ENCODE assay signal across 21 cellular contexts in genomic region chr2:4518596-4518995, GRCh38.
DNase-seq lines count a peak whose midpoint lies in the region; ATAC-seq and TF ChIP-seq lines count a peak whose summit lies in the region.
"Had no signal": no experiment of that assay in that cellular context is flagged by ENCODE, and none has a peak within 500 bp of the region (broad histone marks: within the 10 kb centered on the region; RNA-seq: fewer than 3 reads in every experiment).

No MANE protein-coding gene starts in this region.

- no peaks in the 10 kb centered on the region for H3K27me3 Mint-ChIP-seq in activated naive CD4-positive, alpha-beta T cell treated with anti-CD3 and anti-CD28 coated beads, Interleukin-2, amount 10 ng/mL, durations not matched to agents 7 days and 5 days
- H3K27me3 Mint-ChIP-seq in activated naive CD4-positive, alpha-beta T cell treated with anti-CD3 and anti-CD28 coated beads for 36 hours (ENCODE audit: low read depth): no peaks in the 10 kb centered on the region
- no peaks in the 10 kb centered on the region for H3K27me3 Mint-ChIP-seq in osteocyte (ENCODE audit: unreplicated experiment)
- no peaks in the 10 kb centered on the region for H3K27me3 Mint-ChIP-seq in activated T-cell treated with anti-CD3 and anti-CD28 coated beads, Interleukin-2, amount 50 U/mL, for 72 hours (ENCODE audit: low read depth)
- H3K27me3 Mint-ChIP-seq: CD4-positive, alpha-beta memory T cell had no signal

- H3K4me3 Mint-ChIP-seq in activated naive CD4-positive, alpha-beta T cell treated with anti-CD3 and anti-CD28 coated beads, Interleukin-2, amount 10 ng/mL, durations not matched to agents 7 days and 5 days: no peak overlapping the region
- H3K4me3 Mint-ChIP-seq in activated naive CD4-positive, alpha-beta T cell treated with anti-CD3 and anti-CD28 coated beads for 36 hours: no peak overlapping the region
- no peak overlapping the region for H3K4me3 Mint-ChIP-seq in osteocyte (ENCODE audit: unreplicated experiment)
- no peak overlapping the region for H3K4me3 Mint-ChIP-seq in activated T-cell treated with anti-CD3 and anti-CD28 coated beads, Interleukin-2, amount 50 U/mL, for 72 hours
- H3K4me3 Mint-ChIP-seq: GM23338, H9 had no signal

- TF ChIP-seq CTCF in osteocyte (IDR thresholded peaks at IDR 0.05): no peak

- CTCF ChIA-PET in activated naive CD4-positive, alpha-beta T cell treated with anti-CD3 and anti-CD28 coated beads, Interleukin-2, amount 10 ng/mL, durations not matched to agents 7 days and 5 days (lab: Charles Lee): no interaction called here
- CTCF ChIA-PET in activated naive CD4-positive, alpha-beta T cell treated with anti-CD3 and anti-CD28 coated beads for 36 hours (lab: Charles Lee): no interaction called here

- DNase-seq in activated naive CD4-positive, alpha-beta T cell treated with anti-CD3 and anti-CD28 coated beads, Interleukin-2, amount 10 ng/mL, durations not matched to agents 7 days and 5 days: no peak
- no peak for DNase-seq in activated naive CD4-positive, alpha-beta T cell treated with anti-CD3 and anti-CD28 coated beads for 36 hours
- DNase-seq in MV-4-11 (lab: John Stamatoyannopoulos, UW): peak; percentile 5
- DNase-seq in RPMI8226: peak; percentile 71
- no peak for DNase-seq in osteocyte (ENCODE audit: extremely low spot score, unreplicated experiment)
- no peak for DNase-seq in medulla oblongata (ENCODE audit: extremely low spot score)
- DNase-seq in activated T-cell treated with anti-CD3 and anti-CD28 coated beads, Interleukin-2, amount 50 U/mL, for 72 hours: no peak
- DNase-seq: 8988T; ACHN; AML-193; BE2C; Calu3; CD4-positive, alpha-beta memory T cell; COR-L47; DMS53; EL; GDM1; H9 had no signal

- ATAC-seq in activated T-cell treated with anti-CD3 and anti-CD28 coated beads, Interleukin-2, amount 50 U/mL, for 72 hours (replicated peaks in 1 of 2): no peak
- ATAC-seq: A549, GM23338, HCT116 had no signal

- H3K27ac Mint-ChIP-seq in activated naive CD4-positive, alpha-beta T cell treated with anti-CD3 and anti-CD28 coated beads, Interleukin-2, amount 10 ng/mL, durations not matched to agents 7 days and 5 days: peak overlapping the region; percentile 64
- H3K27ac Mint-ChIP-seq in activated naive CD4-positive, alpha-beta T cell treated with anti-CD3 and anti-CD28 coated beads for 36 hours: no peak overlapping the region
- H3K27ac Mint-ChIP-seq in osteocyte (ENCODE audit: unreplicated experiment): peak overlapping the region; percentile 44
- H3K27ac Mint-ChIP-seq in activated T-cell treated with anti-CD3 and anti-CD28 coated beads, Interleukin-2, amount 50 U/mL, for 72 hours: no peak overlapping the region
- H3K27ac Mint-ChIP-seq: CD4-positive, alpha-beta memory T cell; GM23338; H9 had no signal

- intact Hi-C loops in activated naive CD4-positive, alpha-beta T cell treated with anti-CD3 and anti-CD28 coated beads for 36 hours (cut with micrococcal nuclease): no loop called here

- H3K4me1 Mint-ChIP-seq in activated naive CD4-positive, alpha-beta T cell treated with anti-CD3 and anti-CD28 coated beads, Interleukin-2, amount 10 ng/mL, durations not matched to agents 7 days and 5 days: no peaks in the 10 kb centered on the region
- H3K4me1 Mint-ChIP-seq in activated naive CD4-positive, alpha-beta T cell treated with anti-CD3 and anti-CD28 coated beads for 36 hours (ENCODE audit: low read depth): no peaks in the 10 kb centered on the region
- peaks cover 76% of the 10 kb centered on the region for H3K4me1 Mint-ChIP-seq in osteocyte (ENCODE audit: unreplicated experiment)
- no peaks in the 10 kb centered on the region for H3K4me1 Mint-ChIP-seq in activated T-cell treated with anti-CD3 and anti-CD28 coated beads, Interleukin-2, amount 50 U/mL, for 72 hours (ENCODE audit: low read depth)
- H3K4me1 Mint-ChIP-seq: CD4-positive, alpha-beta memory T cell; GM23338 had no signal

- H3K9me3 Mint-ChIP-seq in activated naive CD4-positive, alpha-beta T cell treated with anti-CD3 and anti-CD28 coated beads, Interleukin-2, amount 10 ng/mL, durations not matched to agents 7 days and 5 days: peaks cover 13% of the 10 kb centered on the region
- peaks cover 2% of the 10 kb centered on the region for H3K9me3 Mint-ChIP-seq in activated naive CD4-positive, alpha-beta T cell treated with anti-CD3 and anti-CD28 coated beads for 36 hours
- H3K9me3 Mint-ChIP-seq in osteocyte (ENCODE audit: unreplicated experiment): peaks cover 7% of the 10 kb centered on the region
- H3K9me3 Mint-ChIP-seq in activated T-cell treated with anti-CD3 and anti-CD28 coated beads, Interleukin-2, amount 50 U/mL, for 72 hours: peaks cover 2% of the 10 kb centered on the region in 2 donors
- H3K9me3 Mint-ChIP-seq: H9 had no signal

- H3K36me3 Mint-ChIP-seq in activated naive CD4-positive, alpha-beta T cell treated with anti-CD3 and anti-CD28 coated beads, Interleukin-2, amount 10 ng/mL, durations not matched to agents 7 days and 5 days: no peaks in the 10 kb centered on the region
- no peaks in the 10 kb centered on the region for H3K36me3 Mint-ChIP-seq in activated naive CD4-positive, alpha-beta T cell treated with anti-CD3 and anti-CD28 coated beads for 36 hours (ENCODE audit: low read depth)
- H3K36me3 Mint-ChIP-seq in osteocyte (ENCODE audit: unreplicated experiment): no peaks in the 10 kb centered on the region
- peaks cover 0 to 2% of the 10 kb centered on the region in 2 donors for H3K36me3 Mint-ChIP-seq in activated T-cell treated with anti-CD3 and anti-CD28 coated beads, Interleukin-2, amount 50 U/mL, for 72 hours (ENCODE audit: insufficient read depth in 2 of 2)
- H3K36me3 Mint-ChIP-seq: CD4-positive, alpha-beta memory T cell had no signal

Comparison
In these comparisons a context has a peak if more than half of its experiments do, and no peak if none do; other contexts are left out.
1. H3K27ac Mint-ChIP-seq: peak in activated naive CD4-positive, alpha-beta T cell treated with anti-CD3 and anti-CD28 coated beads, Interleukin-2, amount 10 ng/mL, durations not matched to agents 7 days and 5 days (single experiment) and osteocyte (single experiment); none in activated naive CD4-positive, alpha-beta T cell treated with anti-CD3 and anti-CD28 coated beads for 36 hours (single experiment) and activated T-cell treated with anti-CD3 and anti-CD28 coated beads, Interleukin-2, amount 50 U/mL, for 72 hours (single experiment).
2. DNase-seq: peak in MV-4-11 (single experiment) and RPMI8226 (single experiment); none in activated naive CD4-positive, alpha-beta T cell treated with anti-CD3 and anti-CD28 coated beads, Interleukin-2, amount 10 ng/mL, durations not matched to agents 7 days and 5 days (single experiment), activated naive CD4-positive, alpha-beta T cell treated with anti-CD3 and anti-CD28 coated beads for 36 hours (single experiment), osteocyte (single experiment), medulla oblongata (single experiment) and activated T-cell treated with anti-CD3 and anti-CD28 coated beads, Interleukin-2, amount 50 U/mL, for 72 hours (0 of 2).